Comparison of ENCODE assay signal across 28 cellular contexts in genomic region chr11:126619516-126619915, GRCh38.
"Had no signal": no experiment of that assay in that cellular context is flagged by ENCODE, and none has a peak within 500 bp of the region (broad histone marks: within the 10 kb centered on the region; RNA-seq: fewer than 3 reads in every experiment).

No MANE protein-coding gene starts in this region.

- H3K9me3 ChIP-seq: lower lobe of right lung, pancreas, prostate gland, sigmoid colon, tibial nerve, uterus had no signal

- H3K4me3 Mint-ChIP-seq: immature natural killer cell; naive thymus-derived CD4-positive, alpha-beta T cell; natural killer cell treated with Interleukin-12 subunit alpha and Interleukin-12 subunit beta and Interleukin-15 and Interleukin-18, amount 100 ng/mL, for 72 hours; stimulated activated memory B cell treated with anti-CD40 and anti-IgM and Interleukin-4, amounts not matched to agents 10 μg/mL and 1 μg/mL and 100 μg/mL, for 72 hours; stimulated activated naive CD8-positive, alpha-beta T cell treated with anti-CD3 and anti-CD28 coated beads, Interleukin-15, amount 100 ng/mL, for 72 hours; type B pancreatic cell had no signal

- H3K27ac Mint-ChIP-seq: immature natural killer cell; naive thymus-derived CD4-positive, alpha-beta T cell; natural killer cell treated with Interleukin-12 subunit alpha and Interleukin-12 subunit beta and Interleukin-15 and Interleukin-18, amount 100 ng/mL, for 72 hours; stimulated activated memory B cell treated with anti-CD40 and anti-IgM and Interleukin-4, amounts not matched to agents 10 μg/mL and 1 μg/mL and 100 μg/mL, for 72 hours; stimulated activated naive CD8-positive, alpha-beta T cell treated with anti-CD3 and anti-CD28 coated beads, Interleukin-15, amount 100 ng/mL, for 72 hours; type B pancreatic cell had no signal

- H3K36me3 ChIP-seq: lower lobe of right lung, pancreas, prostate gland, sigmoid colon, tibial nerve, uterus had no signal

- H3K36me3 Mint-ChIP-seq: naive thymus-derived CD4-positive, alpha-beta T cell; natural killer cell treated with Interleukin-12 subunit alpha and Interleukin-12 subunit beta and Interleukin-15 and Interleukin-18, amount 100 ng/mL, for 72 hours; stimulated activated memory B cell treated with anti-CD40 and anti-IgM and Interleukin-4, amounts not matched to agents 10 μg/mL and 1 μg/mL and 100 μg/mL, for 72 hours; type B pancreatic cell had no signal

- H3K4me2 ChIP-seq: smooth muscle cell had no signal

- H3K4me1 Mint-ChIP-seq: immature natural killer cell; naive thymus-derived CD4-positive, alpha-beta T cell; stimulated activated memory B cell treated with anti-CD40 and anti-IgM and Interleukin-4, amounts not matched to agents 10 μg/mL and 1 μg/mL and 100 μg/mL, for 72 hours; stimulated activated naive CD8-positive, alpha-beta T cell treated with anti-CD3 and anti-CD28 coated beads, Interleukin-15, amount 100 ng/mL, for 72 hours had no signal

- ATAC-seq: left ventricle myocardium superior; lower lobe of right lung; naive thymus-derived CD4-positive, alpha-beta T cell; natural killer cell treated with Interleukin-12 subunit alpha and Interleukin-12 subunit beta and Interleukin-15 and Interleukin-18, amount 100 ng/mL, for 72 hours; pancreas; right cardiac atrium; stimulated activated memory B cell treated with anti-CD40 and anti-IgM and Interleukin-4, amounts not matched to agents 10 μg/mL and 1 μg/mL and 100 μg/mL, for 72 hours; stimulated activated naive CD8-positive, alpha-beta T cell treated with anti-CD3 and anti-CD28 coated beads, Interleukin-15, amount 100 ng/mL, for 72 hours had no signal

- DNase-seq: hypothalamus; immature natural killer cell; islet precursor cell; left ventricle myocardium superior; lower lobe of right lung; mammary epithelial cell; mesenchymal stem cell; naive thymus-derived CD4-positive, alpha-beta T cell; nucleus accumbens; pancreas; posterior cingulate gyrus; retina; right cardiac atrium; sigmoid colon; stimulated activated CD4-positive, alpha-beta T cell treated with anti-CD3 and anti-CD28 coated beads, Interleukin-1b, Interleukin-23, amount 100 ng/mL, for 48 hours; stimulated activated CD4-positive, alpha-beta T cell treated with anti-CD3 and anti-CD28 coated beads, Interleukin-2, amount 100 ng/mL, for 48 hours; stimulated activated CD4-positive, alpha-beta T cell treated with anti-CD3 and anti-CD28 coated beads, Interleukin-4, amount 100 ng/mL, for 4 hours; stimulated activated CD8-positive, alpha-beta memory T cell treated with anti-CD3 and anti-CD28 coated beads, Interleukin-4, amount 100 ng/mL, for 48 hours; stimulated activated naive CD4-positive, alpha-beta T cell treated with Interleukin-2 at 50 U/mL for 16 hours; stimulated activated naive CD8-positive, alpha-beta T cell treated with anti-CD3 and anti-CD28 coated beads, Interleukin-15, amount 100 ng/mL, for 72 hours; substantia nigra; uterus had no signal

- H3K27ac ChIP-seq: lower lobe of right lung, pancreas, prostate gland, sigmoid colon, tibial nerve, uterus had no signal

- H3K4me3 ChIP-seq: lower lobe of right lung, pancreas, prostate gland, sigmoid colon, smooth muscle cell, tibial nerve, uterus had no signal

- H3K4me1 ChIP-seq: lower lobe of right lung, pancreas, prostate gland, sigmoid colon, tibial nerve, uterus had no signal

- FAIRE-seq: pancreas had no signal

- H3K27me3 ChIP-seq: pancreas, sigmoid colon, tibial nerve, uterus had no signal

- H3K9me3 Mint-ChIP-seq: natural killer cell treated with Interleukin-12 subunit alpha and Interleukin-12 subunit beta and Interleukin-15 and Interleukin-18, amount 100 ng/mL, for 72 hours; stimulated activated memory B cell treated with anti-CD40 and anti-IgM and Interleukin-4, amounts not matched to agents 10 μg/mL and 1 μg/mL and 100 μg/mL, for 72 hours; type B pancreatic cell had no signal
